1 cellular context compared by ENCODE assay signal in the genomic region with DNA sequence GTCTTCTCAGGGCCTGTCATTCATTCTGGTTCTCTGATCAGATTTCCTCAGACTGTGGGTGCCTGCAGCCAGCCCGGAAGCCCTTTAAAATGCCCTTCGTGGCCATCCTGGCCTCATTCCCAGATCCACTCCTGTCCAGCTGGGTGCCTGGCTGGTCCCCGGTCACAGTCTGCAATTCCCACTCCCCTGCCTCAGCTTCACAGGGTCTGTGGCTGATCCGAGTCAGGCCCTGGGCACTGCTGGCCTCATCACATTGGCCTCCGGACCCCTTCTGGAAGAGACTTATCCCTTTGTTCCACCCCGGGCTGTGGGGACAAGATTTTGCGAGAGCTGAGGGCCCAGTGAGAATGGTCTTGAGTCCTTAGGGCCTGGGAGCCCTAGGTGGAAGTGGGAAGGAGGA.
TF ChIP-seq lines count a peak whose summit lies in the region.

No MANE protein-coding gene starts in this region.

TF ChIP-seq in WTC11, 78 proteins besides CTCF, POLR2A, EP300 and RAD21:
- TF ChIP-seq, protein P1, sequence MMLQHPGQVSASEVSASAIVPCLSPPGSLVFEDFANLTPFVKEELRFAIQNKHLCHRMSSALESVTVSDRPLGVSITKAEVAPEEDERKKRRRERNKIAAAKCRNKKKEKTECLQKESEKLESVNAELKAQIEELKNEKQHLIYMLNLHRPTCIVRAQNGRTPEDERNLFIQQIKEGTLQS (CRISPR knock-in tag; conservative IDR thresholded peaks at IDR 0.05) = no peak
- no peak for TF ChIP-seq ZNF232 (CRISPR knock-in tag; IDR thresholded peaks at IDR 0.05)
- TF ChIP-seq, protein P2, sequence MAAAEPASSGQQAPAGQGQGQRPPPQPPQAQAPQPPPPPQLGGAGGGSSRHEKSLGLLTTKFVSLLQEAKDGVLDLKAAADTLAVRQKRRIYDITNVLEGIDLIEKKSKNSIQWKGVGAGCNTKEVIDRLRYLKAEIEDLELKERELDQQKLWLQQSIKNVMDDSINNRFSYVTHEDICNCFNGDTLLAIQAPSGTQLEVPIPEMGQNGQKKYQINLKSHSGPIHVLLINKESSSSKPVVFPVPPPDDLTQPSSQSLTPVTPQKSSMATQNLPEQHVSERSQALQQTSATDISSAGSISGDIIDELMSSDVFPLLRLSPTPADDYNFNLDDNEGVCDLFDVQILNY (CRISPR knock-in tag; IDR thresholded peaks at IDR 0.05) = no peak
- TF ChIP-seq, protein P3, sequence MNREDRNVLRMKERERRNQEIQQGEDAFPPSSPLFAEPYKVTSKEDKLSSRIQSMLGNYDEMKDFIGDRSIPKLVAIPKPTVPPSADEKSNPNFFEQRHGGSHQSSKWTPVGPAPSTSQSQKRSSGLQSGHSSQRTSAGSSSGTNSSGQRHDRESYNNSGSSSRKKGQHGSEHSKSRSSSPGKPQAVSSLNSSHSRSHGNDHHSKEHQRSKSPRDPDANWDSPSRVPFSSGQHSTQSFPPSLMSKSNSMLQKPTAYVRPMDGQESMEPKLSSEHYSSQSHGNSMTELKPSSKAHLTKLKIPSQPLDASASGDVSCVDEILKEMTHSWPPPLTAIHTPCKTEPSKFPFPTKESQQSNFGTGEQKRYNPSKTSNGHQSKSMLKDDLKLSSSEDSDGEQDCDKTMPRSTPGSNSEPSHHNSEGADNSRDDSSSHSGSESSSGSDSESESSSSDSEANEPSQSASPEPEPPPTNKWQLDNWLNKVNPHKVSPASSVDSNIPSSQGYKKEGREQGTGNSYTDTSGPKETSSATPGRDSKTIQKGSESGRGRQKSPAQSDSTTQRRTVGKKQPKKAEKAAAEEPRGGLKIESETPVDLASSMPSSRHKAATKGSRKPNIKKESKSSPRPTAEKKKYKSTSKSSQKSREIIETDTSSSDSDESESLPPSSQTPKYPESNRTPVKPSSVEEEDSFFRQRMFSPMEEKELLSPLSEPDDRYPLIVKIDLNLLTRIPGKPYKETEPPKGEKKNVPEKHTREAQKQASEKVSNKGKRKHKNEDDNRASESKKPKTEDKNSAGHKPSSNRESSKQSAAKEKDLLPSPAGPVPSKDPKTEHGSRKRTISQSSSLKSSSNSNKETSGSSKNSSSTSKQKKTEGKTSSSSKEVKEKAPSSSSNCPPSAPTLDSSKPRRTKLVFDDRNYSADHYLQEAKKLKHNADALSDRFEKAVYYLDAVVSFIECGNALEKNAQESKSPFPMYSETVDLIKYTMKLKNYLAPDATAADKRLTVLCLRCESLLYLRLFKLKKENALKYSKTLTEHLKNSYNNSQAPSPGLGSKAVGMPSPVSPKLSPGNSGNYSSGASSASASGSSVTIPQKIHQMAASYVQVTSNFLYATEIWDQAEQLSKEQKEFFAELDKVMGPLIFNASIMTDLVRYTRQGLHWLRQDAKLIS (CRISPR knock-in tag; IDR thresholded peaks at IDR 0.05; ENCODE audit: borderline replicate concordance) = no peak
